Comparison of ENCODE assay signal across 9 cellular contexts in genomic region chr1:28371011-28371378, GRCh38. TPM values are rescaled to one million over a fixed set of nuclear protein-coding genes. Genes with fewer than 3 reads are reported as not detected.
A peak's percentile ranks its signal among the peaks of the same experiment; 100 is the strongest.
DNase-seq lines count a peak whose midpoint lies in the region; ATAC-seq, FAIRE-seq and TF ChIP-seq lines count a peak whose summit lies in the region.
"Had no signal": no experiment of that assay in that cellular context is flagged by ENCODE, and none has a peak within 500 bp of the region (broad histone marks: within the 10 kb centered on the region; RNA-seq: fewer than 3 reads in every experiment).

No MANE protein-coding gene starts in this region.

- H3K4me3 Mint-ChIP-seq in activated T-helper 2 cell treated with anti-CD3 and anti-CD28 coated beads, Interferon-gamma antibody, Interleukin-2, Interleukin-4, amounts not matched to agents 10 μg/mL and 5 μg/mL and 100 μg/mL, durations not matched to agents 14 hours and 24 hours and 36 hours (ENCODE audit: low read depth), result peak overlapping the region; percentile 91

- ATAC-seq in left ventricle myocardium superior, result no peak
- ATAC-seq in HG02588 (IDR thresholded peaks at IDR 0.05; ENCODE audit: unreplicated experiment), result no peak

- peak overlapping the region; percentile 89 for H3K4me3 ChIP-seq in left ventricle myocardium inferior
- H3K4me3 ChIP-seq in keratinocyte (ENCODE audit: control insufficient read depth in 2 of 3, extremely low read depth in 1 of 3, insufficient read depth in 2 of 3, low read depth in 1 of 3, low read length in 3 of 3), result peak overlapping the region in 2 of 3 experiments; percentile 91 to 93

- TF ChIP-seq CTCF in left ventricle myocardium inferior (IDR thresholded peaks at IDR 0.05; ENCODE audit: borderline replicate concordance) (no peak), keratinocyte (optimal IDR thresholded peaks at IDR 0.05 in 1 of 3, IDR thresholded peaks at IDR 0.05 in 1 of 3, conservative IDR thresholded peaks at IDR 0.05 in 1 of 3; ENCODE audit: extremely low read depth in 1 of 3, insufficient read depth in 2 of 3, low read length in 3 of 3) (no peak)

- dilution Hi-C loops in keratinocyte (cut with MboI; ENCODE audit: extremely low pct_ligation_motif_present, low sequenced_read_pairs), result no loop called here

- H3K36me3 ChIP-seq in left ventricle myocardium inferior (no peaks in the 10 kb centered on the region), keratinocyte (ENCODE audit: control insufficient read depth in 2 of 2, extremely low read depth in 1 of 2, insufficient read depth in 2 of 2, low read length in 2 of 2) (no peaks in the 10 kb centered on the region)

- H3K4me1 ChIP-seq in left ventricle myocardium inferior, result peaks cover 26% of the 10 kb centered on the region
- H3K4me1 ChIP-seq in keratinocyte (ENCODE audit: control insufficient read depth, extremely low read depth, insufficient read depth, low read length), result peaks cover 31% of the 10 kb centered on the region

- no peak overlapping the region for H2AFZ ChIP-seq in keratinocyte (ENCODE audit: control insufficient read depth, low read length)

- no peak overlapping the region for H3K27ac ChIP-seq in left ventricle myocardium inferior (replicated peaks)
- no peak overlapping the region for H3K27ac ChIP-seq in keratinocyte (ENCODE audit: control insufficient read depth, insufficient read depth, low read length)

- no peaks in the 10 kb centered on the region for H3K27me3 Mint-ChIP-seq in activated T-helper 2 cell treated with anti-CD3 and anti-CD28 coated beads, Interferon-gamma antibody, Interleukin-2, Interleukin-4, amounts not matched to agents 10 μg/mL and 5 μg/mL and 100 μg/mL, durations not matched to agents 14 hours and 24 hours and 36 hours (ENCODE audit: low read depth)

- H3K9me3 Mint-ChIP-seq in activated T-helper 2 cell treated with anti-CD3 and anti-CD28 coated beads, Interferon-gamma antibody, Interleukin-2, Interleukin-4, amounts not matched to agents 10 μg/mL and 5 μg/mL and 100 μg/mL, durations not matched to agents 14 hours and 24 hours and 36 hours, result no peaks in the 10 kb centered on the region

- no peak overlapping the region for H3K27ac Mint-ChIP-seq in activated T-helper 2 cell treated with anti-CD3 and anti-CD28 coated beads, Interferon-gamma antibody, Interleukin-2, Interleukin-4, amounts not matched to agents 10 μg/mL and 5 μg/mL and 100 μg/mL, durations not matched to agents 14 hours and 24 hours and 36 hours

- H3K9me1 ChIP-seq in keratinocyte (ENCODE audit: control insufficient read depth, extremely low read depth, insufficient read depth, low read length), result peaks cover 2% of the 10 kb centered on the region

- no peaks in the 10 kb centered on the region for H3K9me3 ChIP-seq in left ventricle myocardium inferior (replicated peaks)
- H3K9me3 ChIP-seq in keratinocyte (ENCODE audit: control insufficient read depth, low read depth, low read length), result no peaks in the 10 kb centered on the region

- no peaks in the 10 kb centered on the region for H3K27me3 ChIP-seq in left ventricle myocardium inferior (ENCODE audit: low read depth)
- H3K27me3 ChIP-seq in keratinocyte (ENCODE audit: control insufficient read depth, extremely low read depth, insufficient read depth, low read length), result no peaks in the 10 kb centered on the region

- H3K9ac ChIP-seq in keratinocyte (ENCODE audit: control insufficient read depth, extremely low read depth, insufficient read depth, low read length), result peak overlapping the region; percentile 92

- H3K4me1 Mint-ChIP-seq in activated T-helper 2 cell treated with anti-CD3 and anti-CD28 coated beads, Interferon-gamma antibody, Interleukin-2, Interleukin-4, amounts not matched to agents 10 μg/mL and 5 μg/mL and 100 μg/mL, durations not matched to agents 14 hours and 24 hours and 36 hours (ENCODE audit: low read depth), result peaks cover 25% of the 10 kb centered on the region

- no peaks in the 10 kb centered on the region for H4K20me1 ChIP-seq in keratinocyte (ENCODE audit: control insufficient read depth, extremely low read depth, insufficient read depth, low read length)

- peaks cover 38% of the 10 kb centered on the region for H3K79me2 ChIP-seq in keratinocyte (ENCODE audit: control insufficient read depth, insufficient read depth, low read length)

- peak overlapping the region; percentile 87 for H3K4me2 ChIP-seq in keratinocyte (ENCODE audit: control insufficient read depth, extremely low read depth, insufficient read depth, low read depth, low read length)

- no peak for FAIRE-seq in keratinocyte (lab: Jason Lieb, UNC)

- intact Hi-C loops in left ventricle myocardium inferior (cut with micrococcal nuclease) (no loop called here), left ventricle myocardium superior (cut with micrococcal nuclease) (no loop called here), posterior vena cava (cut with DNase I) (no loop called here)
- intact Hi-C loops in activated T-helper 2 cell treated with anti-CD3 and anti-CD28 coated beads, Interferon-gamma antibody, Interleukin-2, Interleukin-4, amounts not matched to agents 10 μg/mL and 5 μg/mL and 100 μg/mL, durations not matched to agents 14 hours and 24 hours and 36 hours (cut with micrococcal nuclease), result no loop called here

- peaks cover 18% of the 10 kb centered on the region for H3K36me3 Mint-ChIP-seq in activated T-helper 2 cell treated with anti-CD3 and anti-CD28 coated beads, Interferon-gamma antibody, Interleukin-2, Interleukin-4, amounts not matched to agents 10 μg/mL and 5 μg/mL and 100 μg/mL, durations not matched to agents 14 hours and 24 hours and 36 hours (ENCODE audit: low read depth)

- DNase-seq in left ventricle myocardium inferior (no peak), left ventricle myocardium superior (no peak), keratinocyte (ENCODE audit: low read depth, low spot score) (no peak), NCI-H1436 treated with DMSO at 0.1 percent for 48 hours (lab: John Stamatoyannopoulos, UW) (no peak), HT-29 (ENCODE audit: low spot score) (no peak), posterior vena cava (ENCODE audit: low spot score) (no peak)
- DNase-seq in activated T-helper 2 cell treated with anti-CD3 and anti-CD28 coated beads, Interferon-gamma antibody, Interleukin-2, Interleukin-4, amounts not matched to agents 10 μg/mL and 5 μg/mL and 100 μg/mL, durations not matched to agents 14 hours and 24 hours and 36 hours (ENCODE audit: low spot score), result no peak
- DNase-seq: activated CD4-positive, CD25-positive, alpha-beta regulatory T cell treated with anti-CD3 and anti-CD28 coated beads, Interleukin-2, amount 50 U/mL, for 72 hours had no signal

RNA-seq across cellular contexts. Expression of gene PHACTR4, which starts 1.5 kb away (rescaled TPM):
- 13.6 TPM for total RNA-seq in left ventricle myocardium inferior
- 17.9 TPM for total RNA-seq in left ventricle myocardium superior
- 30.2 and 32.1 TPM in 2 replicates for total RNA-seq in activated T-helper 2 cell treated with anti-CD3 and anti-CD28 coated beads, Interferon-gamma antibody, Interleukin-2, Interleukin-4, amounts not matched to agents 10 μg/mL and 5 μg/mL and 100 μg/mL, durations not matched to agents 14 hours and 24 hours and 36 hours
- 8.0 to 12.2 TPM (median 9.4 TPM) in 3 replicates for polyA plus RNA-seq in keratinocyte
- 34.2 TPM for polyA plus RNA-seq in keratinocyte (2011; ENCODE audit: low read depth)
- 8.9 and 12.9 TPM in 2 replicates for polyA plus RNA-seq in keratinocyte (2011; cell fraction: cytosol; rRNA removed)
- polyA plus RNA-seq in keratinocyte (2011; cell fraction: nucleus; rRNA removed), result 23.9 and 25.0 TPM in 2 replicates
- 19.9 and 26.2 TPM in 2 replicates for polyA plus RNA-seq in keratinocyte (2012; ENCODE audit: low replicate concordance)
- polyA minus RNA-seq in keratinocyte, result 11.9 to 29.5 TPM (median 15.6 TPM) in 3 replicates
- polyA minus RNA-seq in keratinocyte (2011; cell fraction: cytosol; rRNA and poly(A)+ RNA removed), result 9.2 TPM
- polyA minus RNA-seq in keratinocyte (2011; cell fraction: nucleus; rRNA and poly(A)+ RNA removed), result 9.3 and 25.8 TPM in 2 replicates
- 7.5 and 8.0 TPM in 2 replicates for total RNA-seq in HT-29 (2014; rRNA removed; shearing (Covaris generic))
- total RNA-seq in posterior vena cava, result 10 to 100 TPM; 21.7 to 25.9 TPM

RNA-seq across cellular contexts. Expression of gene MED18, which starts 42.2 kb away (rescaled TPM):
- total RNA-seq in left ventricle myocardium inferior (10.8 TPM), left ventricle myocardium superior (8.4 TPM), posterior vena cava (10 to 100 TPM in 1 of 2 donors, 1 to 10 TPM in 1; 9.5 to 10.7 TPM)
- total RNA-seq in activated T-helper 2 cell treated with anti-CD3 and anti-CD28 coated beads, Interferon-gamma antibody, Interleukin-2, Interleukin-4, amounts not matched to agents 10 μg/mL and 5 μg/mL and 100 μg/mL, durations not matched to agents 14 hours and 24 hours and 36 hours, result 18.2 and 18.5 TPM in 2 replicates
- polyA plus RNA-seq in keratinocyte, result 23.5 to 26.7 TPM (median 23.8 TPM) in 3 replicates
- 7.5 TPM for polyA plus RNA-seq in keratinocyte (2011; ENCODE audit: low read depth)
- 21.8 and 27.4 TPM in 2 replicates for polyA plus RNA-seq in keratinocyte (2011; cell fraction: cytosol; rRNA removed)
- polyA plus RNA-seq in keratinocyte (2011; cell fraction: nucleus; rRNA removed), result 26.9 and 31.7 TPM in 2 replicates
- 20.8 and 25.5 TPM in 2 replicates for polyA plus RNA-seq in keratinocyte (2012; ENCODE audit: low replicate concordance)
- polyA minus RNA-seq in keratinocyte, result 31.4 to 78.0 TPM (median 57.1 TPM) in 3 replicates
- 25.5 TPM for polyA minus RNA-seq in keratinocyte (2011; cell fraction: cytosol; rRNA and poly(A)+ RNA removed)
- polyA minus RNA-seq in keratinocyte (2011; cell fraction: nucleus; rRNA and poly(A)+ RNA removed), result 11.0 and 17.6 TPM in 2 replicates
- 9.6 TPM in 2 replicates for total RNA-seq in HT-29 (2014; rRNA removed; shearing (Covaris generic))
